12 cellular contexts compared by ENCODE assay signal in genomic region chr7:20219062-20219445, GRCh38. TPM values are rescaled to one million over a fixed set of nuclear protein-coding genes. Genes with fewer than 3 reads are reported as not detected.
DNase-seq lines count a peak whose midpoint lies in the region; ATAC-seq and TF ChIP-seq lines count a peak whose summit lies in the region.
"Had no signal": no experiment of that assay in that cellular context is flagged by ENCODE, and none has a peak within 500 bp of the region (broad histone marks: within the 10 kb centered on the region; RNA-seq: fewer than 3 reads in every experiment).

No MANE protein-coding gene starts in this region.

- H3K4me3 Mint-ChIP-seq in chondrocyte (ENCODE audit: unreplicated experiment) = no peak overlapping the region

- H3K9me2 ChIP-seq in Karpas-422 (replicated peaks; ENCODE audit: insufficient read depth, low read length) = no peaks in the 10 kb centered on the region

- H3K4me2 ChIP-seq in BLaER1 treated with 17β-estradiol and CSF1 and Interleukin-3, amounts not matched to agents 10 nM and 100 nM = peak overlapping the region; percentile 57 to 79 (median 72)
- peak overlapping the region; percentile 83 for H3K4me2 ChIP-seq in Karpas-422 (ENCODE audit: low read depth, low read length, poor library complexity, severe bottlenecking)

- H3K4me3 ChIP-seq in BLaER1 treated with 17β-estradiol and CSF1 and Interleukin-3, amounts not matched to agents 10 nM and 100 nM = no peak overlapping the region
- peak overlapping the region; percentile 58 for H3K4me3 ChIP-seq in Karpas-422 (ENCODE audit: low read length)
- no peak overlapping the region for H3K4me3 ChIP-seq in neutrophil (ENCODE audit: low read depth in 1 of 2, low read length in 1 of 2)

- peak overlapping the region; percentile 37 for H3K27ac Mint-ChIP-seq in chondrocyte (ENCODE audit: unreplicated experiment)

- no peaks in the 10 kb centered on the region for H3K27me3 Mint-ChIP-seq in chondrocyte (ENCODE audit: low read depth)

- no peaks in the 10 kb centered on the region for H3K9me3 Mint-ChIP-seq in chondrocyte (ENCODE audit: low read depth)

- peak overlapping the region in 10 of 11 experiments; percentile 27 to 92 (median 68); a peak in 19 of 22 replicates for H3K9ac ChIP-seq in BLaER1 treated with 17β-estradiol and CSF1 and Interleukin-3, amounts not matched to agents 10 nM and 100 nM
- peak overlapping the region; percentile 73 for H3K9ac ChIP-seq in Karpas-422 (ENCODE audit: low read length)

- no peaks in the 10 kb centered on the region; a peak in 1 of 22 replicates for H3K9me3 ChIP-seq in BLaER1 treated with 17β-estradiol and CSF1 and Interleukin-3, amounts not matched to agents 10 nM and 100 nM (replicated peaks in 1 of 11)
- H3K9me3 ChIP-seq in Karpas-422 (ENCODE audit: low read length) = no peaks in the 10 kb centered on the region
- H3K9me3 ChIP-seq in neutrophil = no peaks in the 10 kb centered on the region

- H3K27me3 ChIP-seq in BLaER1 treated with 17β-estradiol and CSF1 and Interleukin-3, amounts not matched to agents 10 nM and 100 nM = no peaks in the 10 kb centered on the region
- no peaks in the 10 kb centered on the region for H3K27me3 ChIP-seq in Karpas-422 (ENCODE audit: low read length)
- no peaks in the 10 kb centered on the region for H3K27me3 ChIP-seq in neutrophil

- DNase-seq in Karpas-422 (peak; percentile 53), chondrocyte (ENCODE audit: low spot score) (no peak), hepatic stellate cell (ENCODE audit: low spot score) (no peak), NCI-H2196 (lab: John Stamatoyannopoulos, UW; ENCODE audit: unreplicated experiment) (no peak), GM19240 (ENCODE audit: insufficient read length, low spot score) (no peak)
- DNase-seq: activated CD4-positive, alpha-beta T cell treated with anti-CD3 and anti-CD28 coated beads for 48 hours; activated naive CD4-positive, alpha-beta T cell; NCI-H524 had no signal

- peaks cover 20% of the 10 kb centered on the region for H3K4me1 Mint-ChIP-seq in chondrocyte (ENCODE audit: low read depth)

- no peaks in the 10 kb centered on the region for H4K20me1 ChIP-seq in BLaER1 treated with 17β-estradiol and CSF1 and Interleukin-3, amounts not matched to agents 10 nM and 100 nM
- no peaks in the 10 kb centered on the region for H4K20me1 ChIP-seq in Karpas-422 (ENCODE audit: insufficient read depth, low read depth, low read length)

- TF ChIP-seq CTCF in chondrocyte (IDR thresholded peaks at IDR 0.05) = no peak
- TF ChIP-seq CTCF in neutrophil (IDR thresholded peaks at IDR 0.05) = no peak

- H3K36me3 ChIP-seq in BLaER1 treated with 17β-estradiol and CSF1 and Interleukin-3, amounts not matched to agents 10 nM and 100 nM = no peaks in the 10 kb centered on the region
- H3K36me3 ChIP-seq in Karpas-422 (ENCODE audit: insufficient read depth, low read length) = peaks cover 2% of the 10 kb centered on the region
- no peaks in the 10 kb centered on the region for H3K36me3 ChIP-seq in neutrophil

- ATAC-seq in GM18907 (IDR thresholded peaks at IDR 0.05; ENCODE audit: unreplicated experiment) = no peak
- ATAC-seq: SK-N-SH treated with all-trans-retinoic acid at 6 μM for 48 hours had no signal

- peaks cover 31% of the 10 kb centered on the region for H3K79me2 ChIP-seq in Karpas-422 (ENCODE audit: low read length)

- no peak overlapping the region for H2AFZ ChIP-seq in Karpas-422 (ENCODE audit: low read length)

- H3K36me3 Mint-ChIP-seq in chondrocyte (ENCODE audit: low read depth) = no peaks in the 10 kb centered on the region

- H3K4me1 ChIP-seq in BLaER1 treated with 17β-estradiol and CSF1 and Interleukin-3, amounts not matched to agents 10 nM and 100 nM = peaks cover 23 to 95% (median 45%) of the 10 kb centered on the region in 10 experiments
- H3K4me1 ChIP-seq in Karpas-422 (ENCODE audit: low read length) (peaks cover 71% of the 10 kb centered on the region), neutrophil (ENCODE audit: control insufficient read depth in 1 of 2, insufficient read depth in 1 of 2, low read depth in 1 of 2, low read length in 1 of 2) (peaks cover 15 to 37% of the 10 kb centered on the region in 2 experiments)

- peak overlapping the region; percentile 72 to 99 (median 89) for H3K27ac ChIP-seq in BLaER1 treated with 17β-estradiol and CSF1 and Interleukin-3, amounts not matched to agents 10 nM and 100 nM
- H3K27ac ChIP-seq in Karpas-422 (ENCODE audit: low read length) (peak overlapping the region; percentile 98), neutrophil (peak overlapping the region; percentile 83)

RNA-seq across cellular contexts. Expression of gene MACC1, which starts 1.9 kb away (rescaled TPM):
- total RNA-seq in Karpas-422 (2014; rRNA removed; shearing (Covaris generic); ENCODE audit: low replicate concordance) = 30.4 and 49.9 TPM in 2 replicates
- total RNA-seq in chondrocyte = not detected in 3 replicates

Comparison
In these comparisons a context has a peak if more than half of its experiments do, and no peak if none do; other contexts are left out.
1. RNA of gene MACC1, which starts 1.9 kb away (total RNA-seq): 30.4 to 49.9 TPM in Karpas-422; not detected in chondrocyte; every median in the first group is over 10 times any median in the second.
2. Peak in every context shown above with its lines, with median percentiles within 50 percentile points of each other: H3K27ac ChIP-seq.